ENCODE assay signal across 24 cellular contexts in genomic region chr7:157816086-157816485, GRCh38.
"Had no signal": no experiment of that assay in that cellular context is flagged by ENCODE, and none has a peak within 500 bp of the region (broad histone marks: within the 10 kb centered on the region; RNA-seq: fewer than 3 reads in every experiment).

No MANE protein-coding gene starts in this region.

- H3K4me1 Mint-ChIP-seq: immature natural killer cell; stimulated activated effector memory CD8-positive, alpha-beta T cell treated with anti-CD3 and anti-CD28 coated beads, Interleukin-12 subunit alpha, Interleukin-12 subunit beta, amount 100 ng/mL, for 72 hours had no signal

- H3K27me3 ChIP-seq: ovary, suprapubic skin, thyroid gland, uterus had no signal

- H3K36me3 ChIP-seq: esophagus muscularis mucosa, gastrocnemius medialis, ovary, suprapubic skin, thyroid gland, uterus had no signal

- H3K9me3 ChIP-seq: esophagus muscularis mucosa, gastrocnemius medialis, ovary, suprapubic skin, thyroid gland, uterus had no signal

- ATAC-seq: effector memory CD8-positive, alpha-beta T cell; gastrocnemius medialis; left colon; left ventricle myocardium superior; naive thymus-derived CD4-positive, alpha-beta T cell; right cardiac atrium; stimulated activated effector memory CD8-positive, alpha-beta T cell treated with anti-CD3 and anti-CD28 coated beads, Interleukin-12 subunit alpha, Interleukin-12 subunit beta, amount 100 ng/mL, for 72 hours; stimulated activated naive CD8-positive, alpha-beta T cell treated with anti-CD3 and anti-CD28 coated beads, Interleukin-15, Interleukin-2, amounts not matched to agents 100 U/mL and 50 U/mL, for 24 hours had no signal

- H3K36me3 Mint-ChIP-seq: immature natural killer cell; naive thymus-derived CD4-positive, alpha-beta T cell; stimulated activated effector memory CD8-positive, alpha-beta T cell treated with anti-CD3 and anti-CD28 coated beads, Interleukin-12 subunit alpha, Interleukin-12 subunit beta, amount 100 ng/mL, for 72 hours; type B pancreatic cell had no signal

- H3K27ac ChIP-seq: epithelial cell of prostate, esophagus muscularis mucosa, gastrocnemius medialis, ovary, suprapubic skin, thyroid gland, uterus had no signal

- H3K27ac Mint-ChIP-seq: dendritic cell treated with granulocyte-macrophage colony-stimulating factor and Interleukin-4, amounts not matched to agents 40 ng/mL and 50 ng/mL, for 4 days; effector memory CD8-positive, alpha-beta T cell; naive thymus-derived CD4-positive, alpha-beta T cell; nephron progenitor cell; progenitor cell of endocrine pancreas; stimulated activated effector memory CD8-positive, alpha-beta T cell treated with anti-CD3 and anti-CD28 coated beads, Interleukin-12 subunit alpha, Interleukin-12 subunit beta, amount 100 ng/mL, for 72 hours; type B pancreatic cell had no signal

- H3K27me3 Mint-ChIP-seq: effector memory CD8-positive, alpha-beta T cell; naive thymus-derived CD4-positive, alpha-beta T cell had no signal

- H3K4me3 ChIP-seq: esophagus muscularis mucosa, gastrocnemius medialis, ovary, suprapubic skin, thyroid gland, uterus had no signal

- H3K4me1 ChIP-seq: esophagus muscularis mucosa, gastrocnemius medialis, suprapubic skin, thyroid gland, uterus had no signal

- DNase-seq: effector memory CD8-positive, alpha-beta T cell; gastrocnemius medialis; immature natural killer cell; left colon; left ventricle myocardium superior; mammary epithelial cell; naive thymus-derived CD4-positive, alpha-beta T cell; nephron progenitor cell; nucleus accumbens; ovary; small intestine; stimulated activated CD4-positive, alpha-beta T cell treated with anti-CD3 and anti-CD28 coated beads, Interleukin-4, amount 100 ng/mL, for 1 hour; stimulated activated CD8-positive, alpha-beta memory T cell treated with anti-CD3 and anti-CD28 coated beads, Interleukin-4, amount 100 ng/mL, for 48 hours; stimulated activated naive CD8-positive, alpha-beta T cell treated with anti-CD3 and anti-CD28 coated beads, Interleukin-15, Interleukin-2, amounts not matched to agents 100 U/mL and 50 U/mL, for 24 hours; thyroid gland; uterus had no signal

- H3K4me3 Mint-ChIP-seq: dendritic cell treated with granulocyte-macrophage colony-stimulating factor and Interleukin-4, amounts not matched to agents 40 ng/mL and 50 ng/mL, for 4 days; effector memory CD8-positive, alpha-beta T cell; immature natural killer cell; naive thymus-derived CD4-positive, alpha-beta T cell; nephron progenitor cell; stimulated activated effector memory CD8-positive, alpha-beta T cell treated with anti-CD3 and anti-CD28 coated beads, Interleukin-12 subunit alpha, Interleukin-12 subunit beta, amount 100 ng/mL, for 72 hours; type B pancreatic cell had no signal

- H3K9me3 Mint-ChIP-seq: dendritic cell treated with granulocyte-macrophage colony-stimulating factor and Interleukin-4, amounts not matched to agents 40 ng/mL and 50 ng/mL, for 4 days; effector memory CD8-positive, alpha-beta T cell; immature natural killer cell; stimulated activated effector memory CD8-positive, alpha-beta T cell treated with anti-CD3 and anti-CD28 coated beads, Interleukin-12 subunit alpha, Interleukin-12 subunit beta, amount 100 ng/mL, for 72 hours; type B pancreatic cell had no signal
